In genomic region chr6:159682265-159682664, GRCh38 we compare ENCODE assay signal across 23 cellular contexts. TPM values are rescaled to one million over a fixed set of nuclear protein-coding genes. Genes with fewer than 3 reads are reported as not detected.
DNase-seq lines count a peak whose midpoint lies in the region; ATAC-seq and TF ChIP-seq lines count a peak whose summit lies in the region.
"Had no signal": no experiment of that assay in that cellular context is flagged by ENCODE, and none has a peak within 500 bp of the region (broad histone marks: within the 10 kb centered on the region; RNA-seq: fewer than 3 reads in every experiment).

No MANE protein-coding gene starts in this region.

- dilution Hi-C loops in IMR-90 (cut with HindIII; ENCODE audit: low sequenced_read_pairs, unreplicated experiment), result no loop called here

- H3K9ac ChIP-seq in IMR-90 (ENCODE audit: low read depth, low read length), result no peak overlapping the region
- H3K9ac ChIP-seq: neural progenitor cell had no signal

- no peak overlapping the region for H2BK120ac ChIP-seq in IMR-90 (ENCODE audit: low read depth, low read length)

- H3K18ac ChIP-seq in IMR-90 (ENCODE audit: low read depth, low read length), result no peak overlapping the region

- no CpG with 5 or more reads among the region's 3 CpGs for WGBS in IMR-90 (ENCODE audit: extremely low coverage in 2 of 2, insufficient read length in 1 of 2), 2 experiments

- no peak for TF ChIP-seq POLR2A in IMR-90 (IDR thresholded peaks at IDR 0.05; ENCODE audit: low read depth, low read length)

- H3K4ac ChIP-seq in IMR-90 (ENCODE audit: low read depth, low read length), result no peak overlapping the region

- no peak overlapping the region for H2BK15ac ChIP-seq in IMR-90 (ENCODE audit: low read depth, low read length)

- TF ChIP-seq RAD21 in IMR-90 (IDR thresholded peaks at IDR 0.05; ENCODE audit: low read length), result no peak

- H3K4me1 ChIP-seq in IMR-90 (ENCODE audit: control insufficient read depth, insufficient read depth, low read length), result peaks cover 24% of the 10 kb centered on the region
- H3K4me1 ChIP-seq: ascending aorta, Caco-2, neural progenitor cell had no signal

- no peak overlapping the region for H4K5ac ChIP-seq in IMR-90 (ENCODE audit: low read depth, low read length)

- H4K8ac ChIP-seq in IMR-90 (ENCODE audit: low read depth in 2 of 2, low read length in 2 of 2), result no peak overlapping the region

- no peaks in the 10 kb centered on the region for H3K27me3 Mint-ChIP-seq in activated naive CD4-positive, alpha-beta T cell treated with anti-CD3 and anti-CD28 coated beads for 36 hours (ENCODE audit: low read depth)
- no peaks in the 10 kb centered on the region for H3K27me3 Mint-ChIP-seq in activated naive CD4-positive, alpha-beta T cell treated with anti-CD3 and anti-CD28 coated beads, Interleukin-2, amount 10 ng/mL, durations not matched to agents 7 days and 5 days
- H3K27me3 Mint-ChIP-seq: dendritic cell treated with granulocyte-macrophage colony-stimulating factor and Interleukin-4, amounts not matched to agents 40 ng/mL and 50 ng/mL, for 4 days had no signal

- peak; percentile 73 for ATAC-seq in IMR-90 (ENCODE audit: low read depth)
- peak; percentile 83 for ATAC-seq in stimulated activated effector memory CD8-positive, alpha-beta T cell treated with anti-CD3 and anti-CD28 coated beads, Interleukin-12 subunit alpha, Interleukin-12 subunit beta, amount 100 ng/mL, for 72 hours
- no peak for ATAC-seq in HG02973 (IDR thresholded peaks at IDR 0.05; ENCODE audit: unreplicated experiment)

- H2BK5ac ChIP-seq in IMR-90 (ENCODE audit: low read depth, low read length, poor library complexity, severe bottlenecking), result peak overlapping the region; percentile 94

- no peaks in the 10 kb centered on the region for H3K9me3 Mint-ChIP-seq in activated naive CD4-positive, alpha-beta T cell treated with anti-CD3 and anti-CD28 coated beads for 36 hours
- H3K9me3 Mint-ChIP-seq in activated naive CD4-positive, alpha-beta T cell treated with anti-CD3 and anti-CD28 coated beads, Interleukin-2, amount 10 ng/mL, durations not matched to agents 7 days and 5 days, result no peaks in the 10 kb centered on the region
- H3K9me3 Mint-ChIP-seq in stimulated activated effector memory CD8-positive, alpha-beta T cell treated with anti-CD3 and anti-CD28 coated beads, Interleukin-12 subunit alpha, Interleukin-12 subunit beta, amount 100 ng/mL, for 72 hours, result no peaks in the 10 kb centered on the region
- H3K9me3 Mint-ChIP-seq: dendritic cell treated with granulocyte-macrophage colony-stimulating factor and Interleukin-4, amounts not matched to agents 40 ng/mL and 50 ng/mL, for 4 days; neural progenitor cell had no signal

- no peak overlapping the region for H3K56ac ChIP-seq in IMR-90 (ENCODE audit: extremely low read depth, insufficient read depth, low read length)

- peaks cover 19 to 44% of the 10 kb centered on the region in 2 experiments for H3K79me1 ChIP-seq in IMR-90 (ENCODE audit: low read depth in 1 of 2, low read length in 2 of 2)

- intact Hi-C loops in activated naive CD4-positive, alpha-beta T cell treated with anti-CD3 and anti-CD28 coated beads for 36 hours (cut with micrococcal nuclease), result loop anchor here (1.0 kb wide), 2 partner anchors 9 to 249 kb away; no protein-coding TSS in a partner anchor
- intact Hi-C loops in IMR-90 (cut with micrococcal nuclease), result no loop called here

- H2AK5ac ChIP-seq in IMR-90 (ENCODE audit: low read depth, low read length), result no peak overlapping the region

- no peak for TF ChIP-seq CTCF in IMR-90 (conservative IDR thresholded peaks at IDR 0.05; ENCODE audit: low read depth, low read length)

- CTCF ChIA-PET in activated naive CD4-positive, alpha-beta T cell treated with anti-CD3 and anti-CD28 coated beads for 36 hours (lab: Charles Lee), result interaction anchor here (0.7 to 2.0 kb wide), 6 partner anchors 9 to 258 kb away, joined by 3 to 12 read pairs (median 3); no protein-coding TSS in a partner anchor
- CTCF ChIA-PET in activated naive CD4-positive, alpha-beta T cell treated with anti-CD3 and anti-CD28 coated beads, Interleukin-2, amount 10 ng/mL, durations not matched to agents 7 days and 5 days (lab: Charles Lee), result interaction anchor here (1.1 to 1.3 kb wide), 2 partner anchors 20 to 29 kb away, joined by 3 read pairs; no protein-coding TSS in a partner anchor
- CTCF ChIA-PET in IMR-90 (lab: Yijun Ruan, JAX), result interaction anchor here (1.5 kb wide), 1 partner anchor 9 kb away, joined by 5 read pairs; no protein-coding TSS in a partner anchor

- no peak overlapping the region for H2AFZ ChIP-seq in IMR-90 (replicated peaks; ENCODE audit: low read length, poor library complexity)
- H2AFZ ChIP-seq: neural progenitor cell had no signal

- H3K23ac ChIP-seq in IMR-90 (ENCODE audit: low read depth, low read length), result no peak overlapping the region

- H3K27ac ChIP-seq in IMR-90 (ENCODE audit: insufficient read depth, low read length), result peak overlapping the region; percentile 22; the same call in 1 of the 2 replicates
- H3K27ac ChIP-seq: ascending aorta, neural progenitor cell, WERI-Rb-1 had no signal

- no peak for DNase-seq in activated naive CD4-positive, alpha-beta T cell treated with anti-CD3 and anti-CD28 coated beads for 36 hours
- no peak for DNase-seq in activated naive CD4-positive, alpha-beta T cell treated with anti-CD3 and anti-CD28 coated beads, Interleukin-2, amount 10 ng/mL, durations not matched to agents 7 days and 5 days
- DNase-seq in IMR-90 (peak; percentile 74), astrocyte of the hippocampus (ENCODE audit: low read depth, low spot score) (peak; percentile 41), NCI-H1436 treated with DMSO at 0.1 percent for 48 hours (lab: John Stamatoyannopoulos, UW) (no peak)
- DNase-seq in stimulated activated effector memory CD8-positive, alpha-beta T cell treated with anti-CD3 and anti-CD28 coated beads, Interleukin-12 subunit alpha, Interleukin-12 subunit beta, amount 100 ng/mL, for 72 hours (ENCODE audit: low spot score in 2 of 2), result no peak
- DNase-seq: ACHN; activated CD4-positive, alpha-beta T cell treated with anti-CD3 and anti-CD28 coated beads, Interleukin-2, amount 50 U/mL, for 48 hours; activated naive CD4-positive, alpha-beta T cell; activated T-cell treated with anti-CD3 and anti-CD28 coated beads for 4 hours; Caco-2; caudate nucleus; DMS79; NCI-H1092 treated with DMSO at 0.1 percent for 48 hours; NCI-H2029; NCI-H226; WERI-Rb-1 had no signal

- H3K4me2 ChIP-seq in IMR-90 (ENCODE audit: low read depth, low read length), result no peak overlapping the region
- H3K4me2 ChIP-seq: neural progenitor cell had no signal

- H3K4me1 Mint-ChIP-seq in activated naive CD4-positive, alpha-beta T cell treated with anti-CD3 and anti-CD28 coated beads for 36 hours (ENCODE audit: low read depth), result peaks cover 56% of the 10 kb centered on the region
- H3K4me1 Mint-ChIP-seq in activated naive CD4-positive, alpha-beta T cell treated with anti-CD3 and anti-CD28 coated beads, Interleukin-2, amount 10 ng/mL, durations not matched to agents 7 days and 5 days, result peaks cover 30% of the 10 kb centered on the region
- peaks cover 7% of the 10 kb centered on the region for H3K4me1 Mint-ChIP-seq in stimulated activated effector memory CD8-positive, alpha-beta T cell treated with anti-CD3 and anti-CD28 coated beads, Interleukin-12 subunit alpha, Interleukin-12 subunit beta, amount 100 ng/mL, for 72 hours
- H3K4me1 Mint-ChIP-seq: neural progenitor cell had no signal

- no peak overlapping the region for H2BK20ac ChIP-seq in IMR-90 (ENCODE audit: low read depth, low read length)

- in situ Hi-C loops in IMR-90 (cut with MboI; ENCODE audit: low sequenced_read_pairs), result loop anchor here (25.0 kb wide), 1 partner anchor 280 kb away; the partner anchor contains the start of gene IGF2R

- H3K9me1 ChIP-seq in IMR-90 (ENCODE audit: insufficient read depth, low read length), result peaks cover 7% of the 10 kb centered on the region

- BruUV-seq in IMR-90 (replicated peaks; lab: Mats Ljungman, UMichigan), result no TSS peak

- no peak overlapping the region for H2AK9ac ChIP-seq in IMR-90 (replicated peaks; ENCODE audit: low read depth, low read length, poor library complexity)

- no peaks in the 10 kb centered on the region for H3K9me3 ChIP-seq in IMR-90 (ENCODE audit: control insufficient read depth, insufficient read depth, low read length)
- H3K9me3 ChIP-seq: ascending aorta; BLaER1 treated with 17β-estradiol and CSF1 and Interleukin-3, amounts not matched to agents 10 nM and 100 nM; Caco-2 had no signal

- peaks cover 46% of the 10 kb centered on the region for H3K36me3 Mint-ChIP-seq in activated naive CD4-positive, alpha-beta T cell treated with anti-CD3 and anti-CD28 coated beads for 36 hours (ENCODE audit: low read depth)
- H3K36me3 Mint-ChIP-seq in activated naive CD4-positive, alpha-beta T cell treated with anti-CD3 and anti-CD28 coated beads, Interleukin-2, amount 10 ng/mL, durations not matched to agents 7 days and 5 days, result peaks cover 50% of the 10 kb centered on the region
- peaks cover 96% of the 10 kb centered on the region for H3K36me3 Mint-ChIP-seq in stimulated activated effector memory CD8-positive, alpha-beta T cell treated with anti-CD3 and anti-CD28 coated beads, Interleukin-12 subunit alpha, Interleukin-12 subunit beta, amount 100 ng/mL, for 72 hours

- H4K20me1 ChIP-seq in IMR-90 (ENCODE audit: insufficient read depth, low read length), result no peaks in the 10 kb centered on the region

- H3K14ac ChIP-seq in IMR-90 (replicated peaks; ENCODE audit: low read depth, low read length), result no peak overlapping the region

- H3K27ac Mint-ChIP-seq in activated naive CD4-positive, alpha-beta T cell treated with anti-CD3 and anti-CD28 coated beads for 36 hours, result peak overlapping the region; percentile 64
- H3K27ac Mint-ChIP-seq in activated naive CD4-positive, alpha-beta T cell treated with anti-CD3 and anti-CD28 coated beads, Interleukin-2, amount 10 ng/mL, durations not matched to agents 7 days and 5 days, result no peak overlapping the region
- H3K27ac Mint-ChIP-seq in stimulated activated effector memory CD8-positive, alpha-beta T cell treated with anti-CD3 and anti-CD28 coated beads, Interleukin-12 subunit alpha, Interleukin-12 subunit beta, amount 100 ng/mL, for 72 hours, result no peak overlapping the region
- H3K27ac Mint-ChIP-seq: neural progenitor cell had no signal

- no peak overlapping the region for H3K4me3 Mint-ChIP-seq in activated naive CD4-positive, alpha-beta T cell treated with anti-CD3 and anti-CD28 coated beads for 36 hours
- no peak overlapping the region for H3K4me3 Mint-ChIP-seq in activated naive CD4-positive, alpha-beta T cell treated with anti-CD3 and anti-CD28 coated beads, Interleukin-2, amount 10 ng/mL, durations not matched to agents 7 days and 5 days
- H3K4me3 Mint-ChIP-seq in stimulated activated effector memory CD8-positive, alpha-beta T cell treated with anti-CD3 and anti-CD28 coated beads, Interleukin-12 subunit alpha, Interleukin-12 subunit beta, amount 100 ng/mL, for 72 hours, result no peak overlapping the region
- H3K4me3 Mint-ChIP-seq: dendritic cell treated with granulocyte-macrophage colony-stimulating factor and Interleukin-4, amounts not matched to agents 40 ng/mL and 50 ng/mL, for 4 days; neural progenitor cell had no signal

- POLR2A ChIA-PET in IMR-90 (lab: Charles Lee; ENCODE audit: unreplicated experiment), result interaction anchor here (0.6 to 1.0 kb wide), 3 partner anchors 19 to 109 kb away, joined by 3 to 9 read pairs (median 3); partner anchors contain the start of gene ACAT2

- H3K4me3 ChIP-seq in IMR-90 (ENCODE audit: insufficient read depth, low read depth, low read length), result no peak overlapping the region
- H3K4me3 ChIP-seq: ascending aorta, lung, neural progenitor cell had no signal

- H3K27me3 ChIP-seq in IMR-90 (ENCODE audit: control insufficient read depth, insufficient read depth, low read length), result no peaks in the 10 kb centered on the region
- H3K27me3 ChIP-seq: ascending aorta; BLaER1 treated with 17β-estradiol and CSF1 and Interleukin-3, amounts not matched to agents 10 nM and 100 nM; neural progenitor cell had no signal

- no peak overlapping the region for H4K91ac ChIP-seq in IMR-90 (ENCODE audit: insufficient read depth, low read depth, low read length)

- peaks cover 45% of the 10 kb centered on the region for H3K36me3 ChIP-seq in IMR-90 (ENCODE audit: control insufficient read depth, insufficient read depth, low read length)
- H3K36me3 ChIP-seq: neural progenitor cell had no signal

RNA-seq across cellular contexts. Expression of gene SOD2, which starts 10.8 kb away (rescaled TPM):
- 100 to 1,000 TPM; 256 to 260 TPM for total RNA-seq in activated naive CD4-positive, alpha-beta T cell treated with anti-CD3 and anti-CD28 coated beads for 36 hours
- total RNA-seq in IMR-90 (2012; rRNA removed), result 243 TPM in 2 replicates
- polyA plus RNA-seq in IMR-90 (2012; rRNA removed), result 102 and 173 TPM in 2 replicates
- polyA plus RNA-seq in IMR-90 (2012; cell fraction: cytosol; rRNA removed), result 93.7 and 177 TPM in 2 replicates
- 48.2 and 96.3 TPM in 2 replicates for polyA plus RNA-seq in IMR-90 (2012; cell fraction: nucleus; rRNA removed; ENCODE audit: low replicate concordance)

RNA-seq across cellular contexts. Expression of gene WTAP, which starts 45.0 kb away (rescaled TPM):
- 10 to 100 TPM; 87.5 to 91.6 TPM for total RNA-seq in activated naive CD4-positive, alpha-beta T cell treated with anti-CD3 and anti-CD28 coated beads for 36 hours
- 92.3 and 124 TPM in 2 replicates for total RNA-seq in IMR-90 (2012; rRNA removed)
- polyA plus RNA-seq in IMR-90 (2012; rRNA removed), result 20.1 and 30.2 TPM in 2 replicates
- 6.5 and 6.6 TPM in 2 replicates for polyA plus RNA-seq in IMR-90 (2012; cell fraction: cytosol; rRNA removed)
- polyA plus RNA-seq in IMR-90 (2012; cell fraction: nucleus; rRNA removed; ENCODE audit: low replicate concordance), result 3.8 and 25.2 TPM in 2 replicates

Comparison
In these comparisons a context has a peak if more than half of its experiments do, and no peak if none do; other contexts are left out.
1. DNase-seq: peak in IMR-90 (single experiment) and astrocyte of the hippocampus (single experiment); none in activated naive CD4-positive, alpha-beta T cell treated with anti-CD3 and anti-CD28 coated beads for 36 hours (single experiment), activated naive CD4-positive, alpha-beta T cell treated with anti-CD3 and anti-CD28 coated beads, Interleukin-2, amount 10 ng/mL, durations not matched to agents 7 days and 5 days (single experiment), stimulated activated effector memory CD8-positive, alpha-beta T cell treated with anti-CD3 and anti-CD28 coated beads, Interleukin-12 subunit alpha, Interleukin-12 subunit beta, amount 100 ng/mL, for 72 hours (0 of 2) and NCI-H1436 treated with DMSO at 0.1 percent for 48 hours (single experiment).